In genomic region chr7:22094413-22095304, GRCh38 we compare ENCODE assay signal across 1 cellular context.
TF ChIP-seq lines count a peak whose summit lies in the region.

No MANE protein-coding gene starts in this region.

TF ChIP-seq in K562, 482 proteins besides CTCF, POLR2A, EP300 and RAD21 (continued from another document):
- TF ChIP-seq MNT (conservative IDR thresholded peaks at IDR 0.05): peak in 1 of 2 experiments; percentile 47; a peak in 2 of 4 replicates
- TF ChIP-seq, protein P1, sequence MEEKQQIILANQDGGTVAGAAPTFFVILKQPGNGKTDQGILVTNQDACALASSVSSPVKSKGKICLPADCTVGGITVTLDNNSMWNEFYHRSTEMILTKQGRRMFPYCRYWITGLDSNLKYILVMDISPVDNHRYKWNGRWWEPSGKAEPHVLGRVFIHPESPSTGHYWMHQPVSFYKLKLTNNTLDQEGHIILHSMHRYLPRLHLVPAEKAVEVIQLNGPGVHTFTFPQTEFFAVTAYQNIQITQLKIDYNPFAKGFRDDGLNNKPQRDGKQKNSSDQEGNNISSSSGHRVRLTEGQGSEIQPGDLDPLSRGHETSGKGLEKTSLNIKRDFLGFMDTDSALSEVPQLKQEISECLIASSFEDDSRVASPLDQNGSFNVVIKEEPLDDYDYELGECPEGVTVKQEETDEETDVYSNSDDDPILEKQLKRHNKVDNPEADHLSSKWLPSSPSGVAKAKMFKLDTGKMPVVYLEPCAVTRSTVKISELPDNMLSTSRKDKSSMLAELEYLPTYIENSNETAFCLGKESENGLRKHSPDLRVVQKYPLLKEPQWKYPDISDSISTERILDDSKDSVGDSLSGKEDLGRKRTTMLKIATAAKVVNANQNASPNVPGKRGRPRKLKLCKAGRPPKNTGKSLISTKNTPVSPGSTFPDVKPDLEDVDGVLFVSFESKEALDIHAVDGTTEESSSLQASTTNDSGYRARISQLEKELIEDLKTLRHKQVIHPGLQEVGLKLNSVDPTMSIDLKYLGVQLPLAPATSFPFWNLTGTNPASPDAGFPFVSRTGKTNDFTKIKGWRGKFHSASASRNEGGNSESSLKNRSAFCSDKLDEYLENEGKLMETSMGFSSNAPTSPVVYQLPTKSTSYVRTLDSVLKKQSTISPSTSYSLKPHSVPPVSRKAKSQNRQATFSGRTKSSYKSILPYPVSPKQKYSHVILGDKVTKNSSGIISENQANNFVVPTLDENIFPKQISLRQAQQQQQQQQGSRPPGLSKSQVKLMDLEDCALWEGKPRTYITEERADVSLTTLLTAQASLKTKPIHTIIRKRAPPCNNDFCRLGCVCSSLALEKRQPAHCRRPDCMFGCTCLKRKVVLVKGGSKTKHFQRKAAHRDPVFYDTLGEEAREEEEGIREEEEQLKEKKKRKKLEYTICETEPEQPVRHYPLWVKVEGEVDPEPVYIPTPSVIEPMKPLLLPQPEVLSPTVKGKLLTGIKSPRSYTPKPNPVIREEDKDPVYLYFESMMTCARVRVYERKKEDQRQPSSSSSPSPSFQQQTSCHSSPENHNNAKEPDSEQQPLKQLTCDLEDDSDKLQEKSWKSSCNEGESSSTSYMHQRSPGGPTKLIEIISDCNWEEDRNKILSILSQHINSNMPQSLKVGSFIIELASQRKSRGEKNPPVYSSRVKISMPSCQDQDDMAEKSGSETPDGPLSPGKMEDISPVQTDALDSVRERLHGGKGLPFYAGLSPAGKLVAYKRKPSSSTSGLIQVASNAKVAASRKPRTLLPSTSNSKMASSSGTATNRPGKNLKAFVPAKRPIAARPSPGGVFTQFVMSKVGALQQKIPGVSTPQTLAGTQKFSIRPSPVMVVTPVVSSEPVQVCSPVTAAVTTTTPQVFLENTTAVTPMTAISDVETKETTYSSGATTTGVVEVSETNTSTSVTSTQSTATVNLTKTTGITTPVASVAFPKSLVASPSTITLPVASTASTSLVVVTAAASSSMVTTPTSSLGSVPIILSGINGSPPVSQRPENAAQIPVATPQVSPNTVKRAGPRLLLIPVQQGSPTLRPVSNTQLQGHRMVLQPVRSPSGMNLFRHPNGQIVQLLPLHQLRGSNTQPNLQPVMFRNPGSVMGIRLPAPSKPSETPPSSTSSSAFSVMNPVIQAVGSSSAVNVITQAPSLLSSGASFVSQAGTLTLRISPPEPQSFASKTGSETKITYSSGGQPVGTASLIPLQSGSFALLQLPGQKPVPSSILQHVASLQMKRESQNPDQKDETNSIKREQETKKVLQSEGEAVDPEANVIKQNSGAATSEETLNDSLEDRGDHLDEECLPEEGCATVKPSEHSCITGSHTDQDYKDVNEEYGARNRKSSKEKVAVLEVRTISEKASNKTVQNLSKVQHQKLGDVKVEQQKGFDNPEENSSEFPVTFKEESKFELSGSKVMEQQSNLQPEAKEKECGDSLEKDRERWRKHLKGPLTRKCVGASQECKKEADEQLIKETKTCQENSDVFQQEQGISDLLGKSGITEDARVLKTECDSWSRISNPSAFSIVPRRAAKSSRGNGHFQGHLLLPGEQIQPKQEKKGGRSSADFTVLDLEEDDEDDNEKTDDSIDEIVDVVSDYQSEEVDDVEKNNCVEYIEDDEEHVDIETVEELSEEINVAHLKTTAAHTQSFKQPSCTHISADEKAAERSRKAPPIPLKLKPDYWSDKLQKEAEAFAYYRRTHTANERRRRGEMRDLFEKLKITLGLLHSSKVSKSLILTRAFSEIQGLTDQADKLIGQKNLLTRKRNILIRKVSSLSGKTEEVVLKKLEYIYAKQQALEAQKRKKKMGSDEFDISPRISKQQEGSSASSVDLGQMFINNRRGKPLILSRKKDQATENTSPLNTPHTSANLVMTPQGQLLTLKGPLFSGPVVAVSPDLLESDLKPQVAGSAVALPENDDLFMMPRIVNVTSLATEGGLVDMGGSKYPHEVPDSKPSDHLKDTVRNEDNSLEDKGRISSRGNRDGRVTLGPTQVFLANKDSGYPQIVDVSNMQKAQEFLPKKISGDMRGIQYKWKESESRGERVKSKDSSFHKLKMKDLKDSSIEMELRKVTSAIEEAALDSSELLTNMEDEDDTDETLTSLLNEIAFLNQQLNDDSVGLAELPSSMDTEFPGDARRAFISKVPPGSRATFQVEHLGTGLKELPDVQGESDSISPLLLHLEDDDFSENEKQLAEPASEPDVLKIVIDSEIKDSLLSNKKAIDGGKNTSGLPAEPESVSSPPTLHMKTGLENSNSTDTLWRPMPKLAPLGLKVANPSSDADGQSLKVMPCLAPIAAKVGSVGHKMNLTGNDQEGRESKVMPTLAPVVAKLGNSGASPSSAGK (IDR thresholded peaks at IDR 0.05): peak; percentile 83
- TF ChIP-seq DIDO1 (tag; IDR thresholded peaks at IDR 0.05; ENCODE audit: low read depth): 0 out of 2 replicates have a peak, but pooled peaks have one; percentile 49
- TF ChIP-seq, protein P2, sequence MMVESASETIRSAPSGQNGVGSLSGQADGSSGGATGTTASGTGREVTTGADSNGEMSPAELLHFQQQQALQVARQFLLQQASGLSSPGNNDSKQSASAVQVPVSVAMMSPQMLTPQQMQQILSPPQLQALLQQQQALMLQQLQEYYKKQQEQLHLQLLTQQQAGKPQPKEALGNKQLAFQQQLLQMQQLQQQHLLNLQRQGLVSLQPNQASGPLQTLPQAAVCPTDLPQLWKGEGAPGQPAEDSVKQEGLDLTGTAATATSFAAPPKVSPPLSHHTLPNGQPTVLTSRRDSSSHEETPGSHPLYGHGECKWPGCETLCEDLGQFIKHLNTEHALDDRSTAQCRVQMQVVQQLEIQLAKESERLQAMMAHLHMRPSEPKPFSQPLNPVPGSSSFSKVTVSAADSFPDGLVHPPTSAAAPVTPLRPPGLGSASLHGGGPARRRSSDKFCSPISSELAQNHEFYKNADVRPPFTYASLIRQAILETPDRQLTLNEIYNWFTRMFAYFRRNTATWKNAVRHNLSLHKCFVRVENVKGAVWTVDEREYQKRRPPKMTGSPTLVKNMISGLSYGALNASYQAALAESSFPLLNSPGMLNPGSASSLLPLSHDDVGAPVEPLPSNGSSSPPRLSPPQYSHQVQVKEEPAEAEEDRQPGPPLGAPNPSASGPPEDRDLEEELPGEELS (CRISPR knock-in tag; IDR thresholded peaks at IDR 0.05; ENCODE audit: borderline replicate concordance): peak; percentile 39; the same call in 1 of the 2 replicates
- TF ChIP-seq ELF1 (tag; IDR thresholded peaks at IDR 0.05): 0 out of 2 replicates have a peak, but pooled peaks have one; percentile 28
- 0 out of 2 replicates have a peak, but pooled peaks have one; percentile 13 for TF ChIP-seq CREM (IDR thresholded peaks at IDR 0.05; ENCODE audit: low read depth)
- peak; percentile 65; the same call in 1 of the 2 replicates for TF ChIP-seq KLF1 (tag; IDR thresholded peaks at IDR 0.05)
- TF ChIP-seq CHD2 (IDR thresholded peaks at IDR 0.05; ENCODE audit: low read depth, low read length): peak; percentile 88
- TF ChIP-seq ZNF224 (CRISPR knock-in tag; IDR thresholded peaks at IDR 0.05): 0 out of 2 replicates have a peak, but pooled peaks have one; percentile 28
- peak; percentile 49; the same call in 1 of the 2 replicates for TF ChIP-seq DPF2 (IDR thresholded peaks at IDR 0.05)
- TF ChIP-seq, protein P3, sequence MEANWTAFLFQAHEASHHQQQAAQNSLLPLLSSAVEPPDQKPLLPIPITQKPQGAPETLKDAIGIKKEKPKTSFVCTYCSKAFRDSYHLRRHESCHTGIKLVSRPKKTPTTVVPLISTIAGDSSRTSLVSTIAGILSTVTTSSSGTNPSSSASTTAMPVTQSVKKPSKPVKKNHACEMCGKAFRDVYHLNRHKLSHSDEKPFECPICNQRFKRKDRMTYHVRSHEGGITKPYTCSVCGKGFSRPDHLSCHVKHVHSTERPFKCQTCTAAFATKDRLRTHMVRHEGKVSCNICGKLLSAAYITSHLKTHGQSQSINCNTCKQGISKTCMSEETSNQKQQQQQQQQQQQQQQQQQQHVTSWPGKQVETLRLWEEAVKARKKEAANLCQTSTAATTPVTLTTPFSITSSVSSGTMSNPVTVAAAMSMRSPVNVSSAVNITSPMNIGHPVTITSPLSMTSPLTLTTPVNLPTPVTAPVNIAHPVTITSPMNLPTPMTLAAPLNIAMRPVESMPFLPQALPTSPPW (CRISPR knock-in tag; IDR thresholded peaks at IDR 0.05): peak; percentile 75
- no peak for TF ChIP-seq ELF2 (CRISPR knock-in tag; IDR thresholded peaks at IDR 0.05)
- TF ChIP-seq MCM5 (IDR thresholded peaks at IDR 0.05; ENCODE audit: low read depth): no peak
- TF ChIP-seq BHLHE40 (IDR thresholded peaks at IDR 0.05; ENCODE audit: low read length): peak; percentile 72
- TF ChIP-seq ATF1 (CRISPR knock-in tag; IDR thresholded peaks at IDR 0.05): no peak
- TF ChIP-seq ATF1 (tag; IDR thresholded peaks at IDR 0.05): peak; percentile 29; the same call in 1 of the 2 replicates
- peak; percentile 15; the same call in 1 of the 2 replicates for TF ChIP-seq ZNF766 (CRISPR knock-in tag; conservative IDR thresholded peaks at IDR 0.05)
- TF ChIP-seq MYC (IDR thresholded peaks at IDR 0.05; ENCODE audit: low read depth, low read length): peak; percentile 54
- no peak for TF ChIP-seq MYC (CRISPR knock-in tag; IDR thresholded peaks at IDR 0.05; ENCODE audit: borderline replicate concordance, low read depth)
- peak; percentile 73 for TF ChIP-seq L3MBTL2 (IDR thresholded peaks at IDR 0.05)
- TF ChIP-seq, protein P4, sequence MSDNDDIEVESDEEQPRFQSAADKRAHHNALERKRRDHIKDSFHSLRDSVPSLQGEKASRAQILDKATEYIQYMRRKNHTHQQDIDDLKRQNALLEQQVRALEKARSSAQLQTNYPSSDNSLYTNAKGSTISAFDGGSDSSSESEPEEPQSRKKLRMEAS (CRISPR knock-in tag; IDR thresholded peaks at IDR 0.05): peak; percentile 81
- TF ChIP-seq ZFX (CRISPR knock-in tag; IDR thresholded peaks at IDR 0.05): no peak
- TF ChIP-seq RNF2 (IDR thresholded peaks at IDR 0.05): peak; percentile 36; the same call in 1 of the 2 replicates
- no peak for TF ChIP-seq PML (IDR thresholded peaks at IDR 0.05; ENCODE audit: low read length)
- TF ChIP-seq, protein P5, sequence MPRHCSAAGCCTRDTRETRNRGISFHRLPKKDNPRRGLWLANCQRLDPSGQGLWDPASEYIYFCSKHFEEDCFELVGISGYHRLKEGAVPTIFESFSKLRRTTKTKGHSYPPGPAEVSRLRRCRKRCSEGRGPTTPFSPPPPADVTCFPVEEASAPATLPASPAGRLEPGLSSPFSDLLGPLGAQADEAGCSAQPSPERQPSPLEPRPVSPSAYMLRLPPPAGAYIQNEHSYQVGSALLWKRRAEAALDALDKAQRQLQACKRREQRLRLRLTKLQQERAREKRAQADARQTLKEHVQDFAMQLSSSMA (CRISPR knock-in tag; IDR thresholded peaks at IDR 0.05): no peak
- TF ChIP-seq, protein P6, sequence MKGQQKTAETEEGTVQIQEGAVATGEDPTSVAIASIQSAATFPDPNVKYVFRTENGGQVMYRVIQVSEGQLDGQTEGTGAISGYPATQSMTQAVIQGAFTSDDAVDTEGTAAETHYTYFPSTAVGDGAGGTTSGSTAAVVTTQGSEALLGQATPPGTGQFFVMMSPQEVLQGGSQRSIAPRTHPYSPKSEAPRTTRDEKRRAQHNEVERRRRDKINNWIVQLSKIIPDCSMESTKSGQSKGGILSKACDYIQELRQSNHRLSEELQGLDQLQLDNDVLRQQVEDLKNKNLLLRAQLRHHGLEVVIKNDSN (CRISPR knock-in tag; IDR thresholded peaks at IDR 0.05): peak; percentile 69
TF ChIP-seq in K562: peak in this region for 29.
